12 cellular contexts compared by ENCODE assay signal in the genomic region with DNA sequence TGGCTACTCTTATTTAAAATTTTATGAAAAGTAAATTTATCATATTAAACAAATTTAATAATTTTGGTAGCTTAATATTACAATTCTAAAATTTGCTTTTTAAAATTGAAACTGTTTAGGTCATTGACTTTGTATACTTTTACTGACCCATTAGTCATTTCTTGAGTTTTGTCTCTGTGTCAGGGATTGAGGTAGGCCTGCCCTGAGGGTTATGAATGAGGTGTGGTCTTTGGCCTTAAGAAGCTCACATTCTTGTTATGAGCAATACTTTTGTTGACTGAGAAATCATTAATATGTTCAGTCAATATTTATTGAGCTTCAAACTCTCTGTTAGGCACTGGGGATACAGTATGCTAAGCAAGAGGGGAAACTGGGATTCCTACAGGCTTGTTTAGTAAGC. TPM values are rescaled to one million over a fixed set of nuclear protein-coding genes. Genes with fewer than 3 reads are reported as not detected.
DNase-seq lines count a peak whose midpoint lies in the region; ATAC-seq and TF ChIP-seq lines count a peak whose summit lies in the region.
"Had no signal": no experiment of that assay in that cellular context is flagged by ENCODE, and none has a peak within 500 bp of the region (broad histone marks: within the 10 kb centered on the region; RNA-seq: fewer than 3 reads in every experiment).

No MANE protein-coding gene starts in this region.

- no peaks in the 10 kb centered on the region for H3K27me3 Mint-ChIP-seq in natural killer cell (ENCODE audit: low read depth in 2 of 2)

- H3K27ac Mint-ChIP-seq in natural killer cell: peak overlapping the region; percentile 74 to 97
- H3K27ac Mint-ChIP-seq: activated T-helper 1 cell treated with anti-CD3 and anti-CD28 coated beads, Interleukin-12 subunit alpha, Interleukin-12 subunit beta, Interleukin-2, Interleukin-4 antibody, amounts not matched to agents 30 ng/mL and 10 ng/mL and 1 ng/mL, durations not matched to agents 14 hours and 24 hours and 36 hours had no signal

- no peak overlapping the region for H3K4me3 Mint-ChIP-seq in natural killer cell
- H3K4me3 Mint-ChIP-seq: activated T-helper 1 cell treated with anti-CD3 and anti-CD28 coated beads, Interleukin-12 subunit alpha, Interleukin-12 subunit beta, Interleukin-2, Interleukin-4 antibody, amounts not matched to agents 30 ng/mL and 10 ng/mL and 1 ng/mL, durations not matched to agents 14 hours and 24 hours and 36 hours; T-helper 2 cell treated with Interferon-gamma antibody and Interleukin-4, amounts not matched to agents 5 μg/mL and 100 μg/mL, for 36 hours had no signal

- ATAC-seq in GM18909 (IDR thresholded peaks at IDR 0.05; ENCODE audit: poor library complexity, unreplicated experiment): peak; percentile 72
- ATAC-seq in HG03457 (IDR thresholded peaks at IDR 0.05; ENCODE audit: unreplicated experiment): peak; percentile 56
- ATAC-seq in natural killer cell: no peak

- intact Hi-C loops in natural killer cell (cut with micrococcal nuclease): loop anchor here (10.0 kb wide), 1 partner anchor 341 kb away; no protein-coding TSS in a partner anchor
- intact Hi-C loops in posterior vena cava (cut with DNase I): no loop called here

- DNase-seq in HCEC 1CT: peak; percentile 29
- DNase-seq in natural killer cell: no peak
- DNase-seq in SW 1271 (lab: John Stamatoyannopoulos, UW): no peak
- DNase-seq in posterior vena cava (ENCODE audit: low spot score): no peak
- no peak for DNase-seq in NCI-H2196 (lab: John Stamatoyannopoulos, UW; ENCODE audit: unreplicated experiment)
- DNase-seq in OCI-M2 (lab: John Stamatoyannopoulos, UW; ENCODE audit: unreplicated experiment): no peak
- DNase-seq: colonic mucosa, NCI-H2107 had no signal

- H3K9me3 Mint-ChIP-seq in natural killer cell: no peaks in the 10 kb centered on the region
- H3K9me3 Mint-ChIP-seq: activated T-helper 1 cell treated with anti-CD3 and anti-CD28 coated beads, Interleukin-12 subunit alpha, Interleukin-12 subunit beta, Interleukin-2, Interleukin-4 antibody, amounts not matched to agents 30 ng/mL and 10 ng/mL and 1 ng/mL, durations not matched to agents 14 hours and 24 hours and 36 hours; T-helper 2 cell treated with Interferon-gamma antibody and Interleukin-4, amounts not matched to agents 5 μg/mL and 100 μg/mL, for 36 hours had no signal

- H3K36me3 Mint-ChIP-seq in natural killer cell: no peaks in the 10 kb centered on the region

- peaks cover 34 to 39% of the 10 kb centered on the region in 2 donors for H3K4me1 Mint-ChIP-seq in natural killer cell

- TF ChIP-seq CTCF in natural killer cell (IDR thresholded peaks at IDR 0.05): no peak

RNA-seq across cellular contexts. Expression of a gene that starts 47.0 kb away (rescaled TPM):
- total RNA-seq in natural killer cell (10 to 100 TPM; 14.2 to 25.9 (median 22.6) TPM), posterior vena cava (10 to 100 TPM; 17.0 to 18.2 TPM)

Comparison
In these comparisons a context has a peak if more than half of its experiments do, and no peak if none do; other contexts are left out.
1. ATAC-seq: peak in GM18909 (single experiment) and HG03457 (single experiment); none in natural killer cell (0 of 3).